ENCODE assay signal across 9 cellular contexts in the genomic region with DNA sequence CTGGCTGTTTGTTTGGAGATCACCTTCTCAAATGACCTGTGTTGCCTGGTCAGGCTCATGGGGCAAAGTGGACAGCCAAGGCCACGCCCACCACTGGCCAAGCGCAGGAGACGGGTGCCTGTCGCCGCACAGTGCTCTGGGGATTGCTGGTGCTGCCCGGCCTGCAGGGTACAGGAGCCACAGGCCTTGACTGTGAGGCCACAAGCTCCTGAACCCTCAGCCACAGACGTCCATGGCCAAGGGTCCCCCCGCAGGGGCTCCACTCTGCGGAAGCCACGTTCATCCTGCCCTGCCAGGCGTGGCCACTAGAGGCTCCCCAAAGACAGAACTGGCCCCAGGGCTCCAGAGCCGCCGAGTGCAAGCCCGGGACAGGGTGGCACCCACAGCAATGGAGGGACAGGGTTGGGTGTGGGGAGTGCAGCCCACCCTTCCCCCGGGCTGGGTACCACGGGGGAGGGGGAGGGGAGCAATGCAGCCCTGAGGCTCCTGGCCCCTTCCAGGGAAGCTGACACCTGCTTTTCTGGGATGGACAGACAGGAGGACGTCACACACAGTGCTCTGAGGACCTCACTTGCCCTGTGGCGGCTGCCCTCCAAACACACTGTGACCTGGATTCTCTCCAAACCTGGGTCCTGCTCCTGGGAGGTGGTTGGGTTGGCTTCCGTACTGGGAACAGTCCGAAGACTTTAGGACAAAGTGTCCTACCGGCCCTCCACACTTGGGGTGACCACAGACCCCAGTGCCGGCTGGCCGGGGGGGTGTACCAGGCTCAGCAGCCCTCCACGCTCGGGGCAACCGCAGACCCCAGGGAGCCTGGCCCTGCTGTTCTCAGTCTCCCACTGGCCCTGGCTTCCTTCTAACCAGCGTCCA. TPM values are rescaled to one million over a fixed set of nuclear protein-coding genes. Genes with fewer than 3 reads are reported as not detected.
A peak's percentile ranks its signal among the peaks of the same experiment; 100 is the strongest.
DNase-seq lines count a peak whose midpoint lies in the region; ATAC-seq and TF ChIP-seq lines count a peak whose summit lies in the region.
"Had no signal": no experiment of that assay in that cellular context is flagged by ENCODE, and none has a peak within 500 bp of the region (broad histone marks: within the 10 kb centered on the region; RNA-seq: fewer than 3 reads in every experiment).

No MANE protein-coding gene starts in this region.

- peaks cover 5% of the 10 kb centered on the region for H3K36me3 Mint-ChIP-seq in osteocyte (ENCODE audit: unreplicated experiment)
- H3K36me3 Mint-ChIP-seq: IgD-negative memory B cell had no signal

- H3K4me3 Mint-ChIP-seq in osteocyte (ENCODE audit: unreplicated experiment) = no peak overlapping the region

- TF ChIP-seq EP300 in gastroesophageal sphincter (IDR thresholded peaks at IDR 0.05) (no peak), tibial nerve (IDR thresholded peaks at IDR 0.05) (no peak)

- H3K9me3 Mint-ChIP-seq in osteocyte (ENCODE audit: unreplicated experiment) = no peaks in the 10 kb centered on the region
- H3K9me3 Mint-ChIP-seq: IgD-negative memory B cell had no signal

- DNase-seq in BE2C (peak; percentile 82), RKO (ENCODE audit: low spot score) (peak; percentile 68), osteocyte (ENCODE audit: extremely low spot score, unreplicated experiment) (no peak), tibial nerve (ENCODE audit: low spot score in 2 of 2) (peak; percentile 56 to 61)
- peak; percentile 42 for DNase-seq in Jurkat, Clone E6-1 (ENCODE audit: low read depth, low spot score)
- DNase-seq in activated naive CD4-positive, alpha-beta T cell (lab: John Stamatoyannopoulos, UW) = peak in 3 of 4 experiments; percentile 33 to 67 (median 41)

- H3K27ac Mint-ChIP-seq in osteocyte (ENCODE audit: unreplicated experiment) = no peak overlapping the region

- peak overlapping the region in 3 of 4 donors; percentile 76 to 85 (median 78) for H3K27ac ChIP-seq in gastroesophageal sphincter
- H3K27ac ChIP-seq in tibial nerve = no peak overlapping the region

- H3K27me3 ChIP-seq in BE2C (peaks cover 8% of the 10 kb centered on the region; the same call in 1 of the 2 replicates), gastroesophageal sphincter (no peaks in the 10 kb centered on the region), tibial nerve (peaks cover 0 to 30% of the 10 kb centered on the region in 2 donors)

- peak; percentile 62 for ATAC-seq in GM19397 (IDR thresholded peaks at IDR 0.05; ENCODE audit: unreplicated experiment)
- ATAC-seq in gastroesophageal sphincter = peak; percentile 75

- 15% methylated on average over 4 of the region's 27 CpGs; no CpG with 5 or more reads in 1 of the 2 donors for WGBS in gastroesophageal sphincter (ENCODE audit: low coverage in 1 of 2), 2 donors
- WGBS in tibial nerve, 2 donors = 14 to 19% methylated on average over 13 to 27 of the region's 27 CpGs

- no peaks in the 10 kb centered on the region for H3K27me3 Mint-ChIP-seq in osteocyte (ENCODE audit: unreplicated experiment)

- no peak overlapping the region for H3K4me3 ChIP-seq in BE2C (ENCODE audit: low read depth, low read length)
- no peak overlapping the region for H3K4me3 ChIP-seq in Jurkat, Clone E6-1 (ENCODE audit: low read length)
- peak overlapping the region in 1 of 2 donors; percentile 28 for H3K4me3 ChIP-seq in gastroesophageal sphincter
- H3K4me3 ChIP-seq in tibial nerve = no peak overlapping the region

- H3K36me3 ChIP-seq in BE2C = peaks cover 7% of the 10 kb centered on the region; the same call in 1 of the 2 replicates
- H3K36me3 ChIP-seq in gastroesophageal sphincter = peaks cover 0 to 5% of the 10 kb centered on the region in 2 donors
- H3K36me3 ChIP-seq in tibial nerve = peaks cover 0 to 5% (median 0%) of the 10 kb centered on the region in 3 donors

- H3K4me1 ChIP-seq in BE2C = peaks cover 21% of the 10 kb centered on the region
- H3K4me1 ChIP-seq in gastroesophageal sphincter = peaks cover 11 to 96% (median 56%) of the 10 kb centered on the region in 3 donors
- H3K4me1 ChIP-seq in tibial nerve = peaks cover 5 to 38% (median 21%) of the 10 kb centered on the region in 4 donors

- H3K9me3 ChIP-seq in BE2C = no peaks in the 10 kb centered on the region
- H3K9me3 ChIP-seq in gastroesophageal sphincter = no peaks in the 10 kb centered on the region
- H3K9me3 ChIP-seq in tibial nerve = no peaks in the 10 kb centered on the region

- H3K4me1 Mint-ChIP-seq in osteocyte (ENCODE audit: unreplicated experiment) = peaks cover 7% of the 10 kb centered on the region

- peak; percentile 83 for TF ChIP-seq CTCF in BE2C (IDR thresholded peaks at IDR 0.05; ENCODE audit: low read depth, low read length)
- TF ChIP-seq CTCF in gastroesophageal sphincter (IDR thresholded peaks at IDR 0.05) = peak in 3 of 4 experiments; percentile 90 to 98 (median 95)
- peak; percentile 86 for TF ChIP-seq CTCF in osteocyte (IDR thresholded peaks at IDR 0.05)
- TF ChIP-seq CTCF in tibial nerve (IDR thresholded peaks at IDR 0.05) = peak; percentile 86 to 92 (median 89)

- TF ChIP-seq POLR2A in gastroesophageal sphincter (IDR thresholded peaks at IDR 0.05) (no peak), tibial nerve (IDR thresholded peaks at IDR 0.05) (no peak)

RNA-seq across cellular contexts. Expression of gene TPPP, which starts 21.5 kb away (rescaled TPM):
- 7.5 TPM for polyA plus RNA-seq in BE2C (2012; ENCODE audit: insufficient read depth, insufficient read length, low read depth)
- polyA plus RNA-seq in Jurkat, Clone E6-1 (2012; ENCODE audit: insufficient read depth, insufficient read length) = 1.7 TPM
- total RNA-seq in gastroesophageal sphincter = 10 to 100 TPM; 13.3 to 42.8 (median 32.0) TPM
- 0.13 and 0.16 TPM in 2 replicates for total RNA-seq in osteocyte
- 1 to 10 TPM; 1.7 to 5.5 (median 4.0) TPM for total RNA-seq in tibial nerve
- polyA plus RNA-seq: IgD-negative memory B cell had no signal

RNA-seq across cellular contexts. Expression of gene CEP72, which starts 59.6 kb away (rescaled TPM):
- 5.6 TPM for polyA plus RNA-seq in BE2C (2012; ENCODE audit: insufficient read depth, insufficient read length, low read depth)
- 42.1 TPM for polyA plus RNA-seq in Jurkat, Clone E6-1 (2012; ENCODE audit: insufficient read depth, insufficient read length)
- total RNA-seq in gastroesophageal sphincter = 1 to 10 TPM; 2.1 to 8.7 (median 3.8) TPM
- total RNA-seq in osteocyte = 5.4 and 7.6 TPM in 2 replicates
- 1 to 10 TPM; 3.3 to 6.6 (median 5.0) TPM for total RNA-seq in tibial nerve

Comparison
In these comparisons a context has a peak if more than half of its experiments do, and no peak if none do; other contexts are left out.
1. H3K27ac ChIP-seq: peak in gastroesophageal sphincter (3 of 4); none in tibial nerve (0 of 4).
2. Peak in every context shown above with its lines, with median percentiles within 50 percentile points of each other: CTCF ChIP-seq.